10 cellular contexts compared by ENCODE assay signal in genomic region chr4:163591614-163592020, GRCh38.
A peak's percentile ranks its signal among the peaks of the same experiment; 100 is the strongest.
DNase-seq lines count a peak whose midpoint lies in the region; ATAC-seq, FAIRE-seq and TF ChIP-seq lines count a peak whose summit lies in the region.
"Had no signal": no experiment of that assay in that cellular context is flagged by ENCODE, and none has a peak within 500 bp of the region (broad histone marks: within the 10 kb centered on the region; RNA-seq: fewer than 3 reads in every experiment).

No MANE protein-coding gene starts in this region.

- peak; percentile 86 for DNase-seq in KBM-7
- peak; percentile 69 for DNase-seq in naive B cell
- DNase-seq in NCI-H82 (lab: John Stamatoyannopoulos, UW) = no peak
- DNase-seq in H54 (ENCODE audit: insufficient read length, low spot score) = no peak
- no peak for DNase-seq in transverse colon
- DNase-seq in activated T-cell treated with anti-CD3 and anti-CD28 coated beads, Interleukin-2, amount 50 U/mL, for 48 hours = no peak
- DNase-seq: NCI-H510A treated with DMSO at 0.1 percent for 48 hours had no signal

- H3K4me3 Mint-ChIP-seq in naive B cell = peak overlapping the region; percentile 56 to 90 (median 80)

- TF ChIP-seq CTCF in transverse colon (IDR thresholded peaks at IDR 0.05) = no peak

- 54 to 67% methylated on average over 1 of the region's 1 CpG for WGBS in transverse colon (ENCODE audit: low coverage in 1 of 2), 2 donors

- peaks cover 32 to 34% of the 10 kb centered on the region in 2 donors for H3K36me3 Mint-ChIP-seq in naive B cell

- no peak overlapping the region for H3K4me3 ChIP-seq in transverse colon

- peaks cover 0 to 25% (median 14%) of the 10 kb centered on the region in 7 donors for H3K9me3 Mint-ChIP-seq in naive B cell

- intact Hi-C loops in transverse colon (cut with DNase I; ENCODE audit: low total_unique reads) = no loop called here

- no peaks in the 10 kb centered on the region for H3K4me1 ChIP-seq in transverse colon

- no peak for TF ChIP-seq EP300 in transverse colon (IDR thresholded peaks at IDR 0.05; ENCODE audit: low read depth)

- H3K27me3 Mint-ChIP-seq in naive B cell = no peaks in the 10 kb centered on the region

- peak overlapping the region in 1 of 4 donors; percentile 21 for H3K27ac ChIP-seq in transverse colon
- H3K27ac ChIP-seq: epithelial cell of prostate had no signal

- TF ChIP-seq POLR2A in H54 (IDR thresholded peaks at IDR 0.05; ENCODE audit: low read depth, low read length) (no peak), transverse colon (IDR thresholded peaks at IDR 0.05) (no peak)

- H3K36me3 ChIP-seq in transverse colon = no peaks in the 10 kb centered on the region

- peaks cover 48 to 80% (median 66%) of the 10 kb centered on the region in 3 donors for H3K4me1 Mint-ChIP-seq in naive B cell

- no peaks in the 10 kb centered on the region for H3K27me3 ChIP-seq in transverse colon

- no peak for FAIRE-seq in H54 (lab: Jason Lieb, UNC)

- ATAC-seq in GM18873 (IDR thresholded peaks at IDR 0.05; ENCODE audit: low FRiP score, unreplicated experiment) (peak; percentile 89), HG02623 (IDR thresholded peaks at IDR 0.05; ENCODE audit: unreplicated experiment) (peak; percentile 80), naive B cell (ENCODE audit: low read depth in 2 of 2) (peak; percentile 83 to 89)

- H3K9me3 ChIP-seq in transverse colon = no peaks in the 10 kb centered on the region

- H3K27ac Mint-ChIP-seq in naive B cell = peak overlapping the region; percentile 56 to 86 (median 71)

- in situ Hi-C loops in KBM-7 (cut with MboI; ENCODE audit: low pct_unique_long_range_greater_than_20kb, low sequenced_read_pairs) = no loop called here
- in situ Hi-C loops in transverse colon (cut with MboI; ENCODE audit: low pct_ligation_motif_present in 1 of 4, low pct_unique_long_range_greater_than_20kb in 1 of 4, low sequenced_read_pairs in 3 of 4) = no loop called here

Comparison
In these comparisons a context has a peak if more than half of its experiments do, and no peak if none do; other contexts are left out.
1. DNase-seq: peak in KBM-7 (single experiment) and naive B cell (single experiment); none in NCI-H82 (single experiment), H54 (single experiment), transverse colon (single experiment) and activated T-cell treated with anti-CD3 and anti-CD28 coated beads, Interleukin-2, amount 50 U/mL, for 48 hours (0 of 2).
2. Peak in every context shown above with its lines, with median percentiles within 50 percentile points of each other: ATAC-seq.